In the genomic region with DNA sequence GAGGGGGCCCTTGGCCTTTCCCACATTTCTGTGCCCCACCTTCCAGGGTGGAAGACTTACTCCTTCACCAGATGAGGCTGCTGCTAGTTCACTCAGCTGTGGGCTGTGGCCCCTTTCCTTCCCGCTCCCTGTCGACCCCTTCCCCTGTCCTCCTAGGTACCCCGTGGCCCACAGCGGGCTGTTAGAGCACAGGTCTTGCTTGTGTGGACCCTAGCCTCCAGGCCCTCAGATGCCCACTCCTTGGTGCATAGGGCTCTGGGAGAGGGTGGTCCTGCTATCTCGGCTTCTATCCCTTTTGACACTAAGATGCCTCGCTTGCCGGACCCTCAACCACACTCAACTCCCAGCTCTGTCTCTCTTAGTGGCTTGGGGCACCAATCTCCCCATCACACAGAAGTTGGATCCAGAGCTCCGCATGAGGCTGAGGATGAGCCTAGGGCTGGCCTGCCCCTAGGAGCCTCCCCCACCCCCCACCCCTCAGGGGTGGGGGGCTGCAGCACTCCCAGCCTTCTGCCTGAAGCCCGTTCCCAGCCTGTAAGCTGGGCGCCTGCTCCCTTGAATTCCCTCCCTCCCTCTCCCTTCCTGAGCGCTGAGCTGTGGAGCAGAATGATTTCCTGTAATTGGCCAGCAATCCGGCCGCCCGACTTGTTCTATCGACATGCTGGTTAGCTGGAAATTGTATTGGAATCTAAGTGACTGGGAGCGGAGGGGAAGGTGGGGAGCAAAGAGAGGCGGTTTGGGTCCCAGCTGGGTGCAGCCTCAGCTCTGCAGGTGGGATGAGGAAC, we compare ENCODE assay signal across 9 cellular contexts. TPM values are rescaled to one million over a fixed set of nuclear protein-coding genes. Genes with fewer than 3 reads are reported as not detected.
DNase-seq lines count a peak whose midpoint lies in the region; ATAC-seq and TF ChIP-seq lines count a peak whose summit lies in the region.
"Had no signal": no experiment of that assay in that cellular context is flagged by ENCODE, and none has a peak within 500 bp of the region (broad histone marks: within the 10 kb centered on the region; RNA-seq: fewer than 3 reads in every experiment).

No MANE protein-coding gene starts in this region.

- H3K27ac ChIP-seq in left lung (no peak overlapping the region), tibial nerve (peak overlapping the region in 3 of 4 donors; percentile 75 to 90 (median 90))

- peaks cover 16% of the 10 kb centered on the region for H3K4me1 Mint-ChIP-seq in activated T-cell treated with anti-CD3 and anti-CD28 coated beads, Interleukin-2, amount 50 U/mL, for 4 hours (ENCODE audit: low read depth)

- peaks cover 14 to 32% of the 10 kb centered on the region in 2 donors for H3K4me1 ChIP-seq in left lung
- peaks cover 0 to 49% (median 33%) of the 10 kb centered on the region in 4 donors for H3K4me1 ChIP-seq in tibial nerve

- no peaks in the 10 kb centered on the region for H3K9me3 ChIP-seq in left lung
- H3K9me3 ChIP-seq in tibial nerve = no peaks in the 10 kb centered on the region

- TF ChIP-seq CTCF in choroid plexus epithelial cell (conservative IDR thresholded peaks at IDR 0.05; ENCODE audit: low read depth, low read length) (no peak), left lung (IDR thresholded peaks at IDR 0.05) (no peak), tibial nerve (IDR thresholded peaks at IDR 0.05) (no peak)

- intact Hi-C loops in left lung (cut with DNase I) = loop anchor here in 1 of 2 donors (5.0 kb wide), 1 partner anchor 98 kb away; no protein-coding TSS in a partner anchor

- H3K36me3 ChIP-seq in left lung (peaks cover 0 to 9% of the 10 kb centered on the region in 2 donors), tibial nerve (peaks cover 0 to 22% (median 0%) of the 10 kb centered on the region in 3 donors)

- DNase-seq in activated T-cell treated with anti-CD3 and anti-CD28 coated beads, Interleukin-2, amount 50 U/mL, for 4 hours = no peak
- DNase-seq in activated T-cell treated with anti-CD3 and anti-CD28 coated beads for 4 hours (no peak), choroid plexus epithelial cell (ENCODE audit: low read depth) (peak; percentile 71), left lung (no peak), tibial nerve (ENCODE audit: low spot score in 2 of 2) (peak; percentile 15 to 32), hepatic stellate cell (ENCODE audit: low spot score) (no peak), cortex of kidney (lab: John Stamatoyannopoulos, UW) (no peak)
- DNase-seq: stimulated activated CD4-positive, alpha-beta T cell treated with anti-CD3 and anti-CD28 coated beads, Interleukin-2, amount 100 ng/mL, for 48 hours had no signal

- H3K36me3 Mint-ChIP-seq in activated T-cell treated with anti-CD3 and anti-CD28 coated beads, Interleukin-2, amount 50 U/mL, for 4 hours (ENCODE audit: insufficient read depth) = no peaks in the 10 kb centered on the region

- no peak for ATAC-seq in activated T-cell treated with anti-CD3 and anti-CD28 coated beads, Interleukin-2, amount 50 U/mL, for 4 hours
- ATAC-seq in left lung (peak; percentile 5), GM19328 (IDR thresholded peaks at IDR 0.05; ENCODE audit: unreplicated experiment) (no peak)

- no peak for TF ChIP-seq POLR2A in tibial nerve (IDR thresholded peaks at IDR 0.05)

- TF ChIP-seq EP300 in tibial nerve (IDR thresholded peaks at IDR 0.05) = no peak

- H3K4me3 ChIP-seq in choroid plexus epithelial cell (ENCODE audit: low read depth, low read length) = no peak overlapping the region
- H3K4me3 ChIP-seq in left lung = no peak overlapping the region
- H3K4me3 ChIP-seq in tibial nerve = no peak overlapping the region

- H3K27me3 Mint-ChIP-seq in activated T-cell treated with anti-CD3 and anti-CD28 coated beads, Interleukin-2, amount 50 U/mL, for 4 hours (ENCODE audit: low read depth) = peaks cover 39% of the 10 kb centered on the region

- no peaks in the 10 kb centered on the region for H3K9me3 Mint-ChIP-seq in activated T-cell treated with anti-CD3 and anti-CD28 coated beads, Interleukin-2, amount 50 U/mL, for 4 hours

- peaks cover 0 to 55% of the 10 kb centered on the region in 2 donors for H3K27me3 ChIP-seq in left lung
- no peaks in the 10 kb centered on the region for H3K27me3 ChIP-seq in tibial nerve

- H3K4me3 Mint-ChIP-seq in activated T-cell treated with anti-CD3 and anti-CD28 coated beads, Interleukin-2, amount 50 U/mL, for 4 hours = peak overlapping the region; percentile 4

- WGBS in tibial nerve, 2 donors = 30 to 33% methylated on average over 15 to 16 of the region's 17 CpGs

RNA-seq across cellular contexts. Expression of a gene that starts 30.9 kb away (rescaled TPM):
- total RNA-seq in activated T-cell treated with anti-CD3 and anti-CD28 coated beads, Interleukin-2, amount 50 U/mL, for 4 hours = 10 to 100 TPM; 17.3 to 21.1 (median 19.1) TPM
- total RNA-seq in left lung = 10 to 100 TPM; 20.5 to 30.8 TPM
- total RNA-seq in tibial nerve = 10 to 100 TPM; 47.7 to 53.2 (median 49.5) TPM

RNA-seq across cellular contexts. Expression of a gene that starts 40.6 kb away (rescaled TPM):
- 100 to 1,000 TPM; 228 to 255 (median 241) TPM for total RNA-seq in activated T-cell treated with anti-CD3 and anti-CD28 coated beads, Interleukin-2, amount 50 U/mL, for 4 hours
- 100 to 1,000 TPM; 123 to 129 TPM for total RNA-seq in left lung
- total RNA-seq in tibial nerve = 10 to 100 TPM; 63.2 to 97.9 (median 80.1) TPM

RNA-seq across cellular contexts. Expression of a gene that starts 52.4 kb away (rescaled TPM):
- not detected for total RNA-seq in activated T-cell treated with anti-CD3 and anti-CD28 coated beads, Interleukin-2, amount 50 U/mL, for 4 hours
- under 1 TPM in 1 of 2 donors, not detected in 1; 0.70 TPM for total RNA-seq in left lung
- 10 to 100 TPM in 3 of 4 donors, 1 to 10 TPM in 1; 9.8 to 25.5 (median 21.2) TPM for total RNA-seq in tibial nerve

Comparison
In these comparisons a context has a peak if more than half of its experiments do, and no peak if none do; other contexts are left out.
1. DNase-seq: peak in choroid plexus epithelial cell (single experiment) and tibial nerve (2 of 2); none in activated T-cell treated with anti-CD3 and anti-CD28 coated beads, Interleukin-2, amount 50 U/mL, for 4 hours (single experiment), activated T-cell treated with anti-CD3 and anti-CD28 coated beads for 4 hours (single experiment), left lung (0 of 2), hepatic stellate cell (single experiment) and cortex of kidney (single experiment).
2. H3K27ac ChIP-seq: peak in tibial nerve (3 of 4); none in left lung (0 of 2).
3. RNA of a gene that starts 52.4 kb away (total RNA-seq): 9.8 to 25.5 TPM in tibial nerve; 0.70 TPM in left lung and not detected in activated T-cell treated with anti-CD3 and anti-CD28 coated beads, Interleukin-2, amount 50 U/mL, for 4 hours; every median in the first group is over 4 times any median in the second.